ENCODE assay signal across 32 cellular contexts in the genomic region with DNA sequence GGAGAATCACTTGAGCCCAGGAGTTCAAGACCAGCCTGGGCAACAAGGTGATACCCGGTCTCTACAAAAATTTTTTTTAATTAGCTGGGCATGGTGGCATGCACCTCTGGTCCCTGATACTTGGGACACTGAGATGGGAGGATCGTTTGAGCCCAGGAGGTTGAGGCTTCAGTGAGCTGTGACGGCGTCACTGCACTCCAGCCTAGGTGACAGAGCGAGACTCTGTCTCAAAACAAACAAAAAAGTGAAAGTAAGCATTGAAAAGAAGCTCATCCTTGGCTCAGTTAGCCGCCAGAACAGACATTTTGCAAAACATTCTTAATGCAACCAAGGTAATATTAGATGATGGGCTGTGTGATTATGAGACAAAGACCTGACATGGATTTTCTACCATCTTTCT.
"Had no signal": no experiment of that assay in that cellular context is flagged by ENCODE, and none has a peak within 500 bp of the region (broad histone marks: within the 10 kb centered on the region; RNA-seq: fewer than 3 reads in every experiment).

No MANE protein-coding gene starts in this region.

- ATAC-seq: activated CD8-positive, alpha-beta T cell treated with anti-CD3 and anti-CD28 coated beads for 36 hours; activated naive CD4-positive, alpha-beta T cell treated with anti-CD3 and anti-CD28 coated beads, Interleukin-2, amount 50 U/mL, for 72 hours; activated T-cell treated with anti-CD3 and anti-CD28 coated beads, Interleukin-2, amount 50 U/mL, for 4 hours; activated T-cell treated with anti-CD3 and anti-CD28 coated beads, Interleukin-2, amount 50 U/mL, for 72 hours; activated T-helper 17 cell treated with anti-CD3 and anti-CD28 coated beads, Interleukin-2, amount 50 U/mL, for 72 hours had no signal

- H3K27ac ChIP-seq: adrenal gland, breast epithelium, colonic mucosa, VCaP had no signal

- H3K4me3 ChIP-seq: adrenal gland, breast epithelium, colonic mucosa had no signal

- DNase-seq: activated B cell treated with CpG ODN at 0.5 μM for 24 hours; activated CD4-positive, alpha-beta memory T cell treated with anti-CD3 and anti-CD28 coated beads for 36 hours; activated CD4-positive, alpha-beta T cell treated with anti-CD3 and anti-CD28 coated beads for 4 hours; activated CD4-positive, alpha-beta T cell treated with anti-CD3 and anti-CD28 coated beads, Interleukin-2, amount 10 ng/mL, durations not matched to agents 24 days and 14 days; activated CD4-positive, alpha-beta T cell treated with anti-CD3 and anti-CD28 coated beads, Interleukin-2, amount 50 U/mL, for 1 hour; activated CD4-positive, alpha-beta T cell treated with anti-CD3 and anti-CD28 coated beads, Interleukin-2, amount 50 U/mL, for 4 hours; activated CD4-positive, CD25-positive, alpha-beta regulatory T cell treated with anti-CD3 and anti-CD28 coated beads, Interleukin-2, amount 50 U/mL, for 72 hours; activated CD8-positive, alpha-beta memory T cell treated with anti-CD3 and anti-CD28 coated beads, Interleukin-2, amount 50 U/mL, for 4 hours; activated CD8-positive, alpha-beta T cell treated with anti-CD3 and anti-CD28 coated beads for 36 hours; activated effector memory CD4-positive, alpha-beta T cell treated with anti-CD3 and anti-CD28 coated beads, Interleukin-2, amount 50 U/mL, for 16 hours; activated gamma-delta T cell treated with Interleukin-2 at 50 U/mL for 16 hours; activated naive CD4-positive, alpha-beta T cell; activated naive CD4-positive, alpha-beta T cell treated with anti-CD3 and anti-CD28 coated beads for 36 hours; activated naive CD4-positive, alpha-beta T cell treated with anti-CD3 and anti-CD28 coated beads, Interleukin-2, amount 50 U/mL, for 16 hours; activated naive CD8-positive, alpha-beta T cell treated with anti-CD3 and anti-CD28 coated beads for 36 hours; activated T-cell treated with anti-CD3 and anti-CD28 coated beads for 4 hours; activated T-cell treated with anti-CD3 and anti-CD28 coated beads, Interleukin-2, amount 50 U/mL, for 1 hour; activated T-cell treated with anti-CD3 and anti-CD28 coated beads, Interleukin-2, amount 50 U/mL, for 4 hours; activated T-cell treated with anti-CD3 and anti-CD28 coated beads, Interleukin-2, amount 50 U/mL, for 72 hours; adrenal gland; amniotic stem cell; aorta; central memory CD4-positive, alpha-beta T cell; cerebellar nuclear complex; colonic mucosa; T-helper 2 cell; T-helper 9 cell had no signal

- H3K9me3 ChIP-seq: adrenal gland, colonic mucosa had no signal

- H3K27me3 ChIP-seq: adrenal gland, breast epithelium, colonic mucosa had no signal

- H3K4me1 ChIP-seq: adrenal gland, breast epithelium, colonic mucosa had no signal

- H3K36me3 ChIP-seq: adrenal gland, breast epithelium, colonic mucosa had no signal

- FAIRE-seq: TTC549 had no signal
